9 cellular contexts compared by ENCODE assay signal in the genomic region with DNA sequence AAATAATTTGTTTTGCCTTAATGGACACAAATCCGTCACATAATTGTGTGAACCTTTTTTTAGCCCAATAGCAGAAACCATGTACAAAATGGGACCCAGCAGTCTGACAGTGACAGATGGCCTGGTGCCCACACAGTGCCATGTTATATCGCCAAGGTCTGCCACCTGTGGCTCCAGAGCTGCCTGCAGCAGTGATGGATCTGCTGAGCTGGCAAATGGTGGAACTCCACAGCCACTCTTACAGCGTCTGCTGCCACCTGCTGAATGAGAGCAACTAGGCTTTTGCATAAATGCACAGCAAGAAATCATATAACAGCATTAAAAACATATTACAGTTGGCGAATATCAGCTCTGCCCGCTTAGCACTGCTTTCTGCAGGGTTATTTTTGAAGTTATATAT. TPM values are rescaled to one million over a fixed set of nuclear protein-coding genes. Genes with fewer than 3 reads are reported as not detected.
DNase-seq lines count a peak whose midpoint lies in the region; ATAC-seq, FAIRE-seq and TF ChIP-seq lines count a peak whose summit lies in the region.
"Had no signal": no experiment of that assay in that cellular context is flagged by ENCODE, and none has a peak within 500 bp of the region (broad histone marks: within the 10 kb centered on the region; RNA-seq: fewer than 3 reads in every experiment).

No MANE protein-coding gene starts in this region.

- no peaks in the 10 kb centered on the region for H3K27me3 ChIP-seq in BJ (ENCODE audit: control insufficient read depth, insufficient read depth, low read length)
- no peaks in the 10 kb centered on the region for H3K27me3 ChIP-seq in HCT116 (ENCODE audit: insufficient read depth, low read length)
- no peaks in the 10 kb centered on the region for H3K27me3 ChIP-seq in H1 (replicated peaks in 1 of 4; ENCODE audit: control insufficient read depth in 3 of 4, extremely low read depth in 1 of 4, insufficient read depth in 3 of 4, low read length in 3 of 4)
- H3K27me3 ChIP-seq in pancreas, result no peaks in the 10 kb centered on the region

- H2BK12ac ChIP-seq in H1 (ENCODE audit: low read depth, low read length), result no peak overlapping the region

- DNase-seq in BJ (ENCODE audit: low read depth), result no peak
- peak; percentile 55 for DNase-seq in HCT116 (ENCODE audit: low read depth, low spot score)
- peak; percentile 50 for DNase-seq in OCI-M1 (lab: John Stamatoyannopoulos, UW)
- DNase-seq in H1 (ENCODE audit: low read depth in 1 of 2, low spot score in 2 of 2), result no peak
- DNase-seq in pancreas, result peak; percentile 65 to 80 (median 74)
- DNase-seq in NCI-H187 (lab: John Stamatoyannopoulos, UW), result no peak

- 84% methylated on average over 5 of the region's 5 CpGs; no CpG with 5 or more reads in 1 of the 2 experiments for WGBS in H1 (ENCODE audit: extremely low coverage in 1 of 2, insufficient coverage in 1 of 2, insufficient read length in 1 of 2, insufficient replicate concordance in 2 of 2, low coverage in 1 of 2, low lambda C conversion rate in 2 of 2, missing lambda C conversion rate in 1 of 2), 2 experiments
- WGBS in pancreas, 2 donors, result 45 to 46% methylated on average over 5 of the region's 5 CpGs

- no peak overlapping the region for H2BK15ac ChIP-seq in H1 (ENCODE audit: low read length)

- intact Hi-C loops in HCT116 (cut with micrococcal nuclease), result loop anchor here (1.0 kb wide), 1 partner anchor 212 kb away; no protein-coding TSS in a partner anchor
- intact Hi-C loops in pancreas (cut with DNase I), result no loop called here

- no peak overlapping the region for H4K5ac ChIP-seq in H1 (ENCODE audit: insufficient read length, low read depth, low read length)

- TF ChIP-seq RAD21 in HCT116 (IDR thresholded peaks at IDR 0.05; ENCODE audit: low read depth) (peak; percentile 82), H1 (IDR thresholded peaks at IDR 0.05 in 1 of 2, conservative IDR thresholded peaks at IDR 0.05 in 1 of 2; ENCODE audit: low read depth in 2 of 2, low read length in 2 of 2) (peak; percentile 41 to 59)

- H2AFZ ChIP-seq in HCT116 (ENCODE audit: low read depth, low read length, poor library complexity, severe bottlenecking) (no peak overlapping the region), H1 (ENCODE audit: low read length) (no peak overlapping the region)

- H3K9me3 ChIP-seq in HCT116 (ENCODE audit: control insufficient read depth in 1 of 2, insufficient read depth in 1 of 2, low read depth in 1 of 2, low read length in 2 of 2) (no peaks in the 10 kb centered on the region), H1 (ENCODE audit: insufficient read depth in 2 of 2, low read depth in 1 of 2, low read length in 1 of 2) (no peaks in the 10 kb centered on the region), pancreas (no peaks in the 10 kb centered on the region)

- no peak overlapping the region for H3K23ac ChIP-seq in H1 (ENCODE audit: insufficient read length)

- no peak overlapping the region for H3K4me3 ChIP-seq in BJ (ENCODE audit: low read depth, low read length)
- H3K4me3 ChIP-seq in HCT116 (replicated peaks in 1 of 2; ENCODE audit: low read depth in 1 of 2, low read length in 2 of 2), result no peak overlapping the region
- H3K4me3 ChIP-seq in H1 (ENCODE audit: extremely low read depth in 1 of 4, insufficient read depth in 2 of 4, low read depth in 3 of 4, low read length in 4 of 4), result no peak overlapping the region
- H3K4me3 ChIP-seq in pancreas, result no peak overlapping the region

- H3K79me1 ChIP-seq in H1 (ENCODE audit: low read depth, low read length), result peaks cover 13% of the 10 kb centered on the region

- H2BK5ac ChIP-seq in H1 (ENCODE audit: low read depth, low read length), result no peak overlapping the region

- CTCF ChIA-PET in BJ (lab: Yijun Ruan, JAX) (interaction anchor here (0.6 to 8.7 kb wide), 11 partner anchors 10 to 185 kb away, joined by 3 to 135 read pairs (median 4); no protein-coding TSS in a partner anchor), HCT116 (lab: Charles Lee) (interaction anchor here (0.6 to 2.1 kb wide), 8 partner anchors 9 to 846 kb away, joined by 3 to 8 read pairs (median 4); no protein-coding TSS in a partner anchor), H1 (lab: Charles Lee; ENCODE audit: partially characterized antibody) (interaction anchor here (0.6 to 3.0 kb wide), 10 partner anchors 11 to 188 kb away, joined by 3 to 13 read pairs (median 4); no protein-coding TSS in a partner anchor)

- H4K8ac ChIP-seq in H1 (ENCODE audit: extremely low read depth, insufficient read depth, low read length), result no peak overlapping the region

- H4K20me1 ChIP-seq in HCT116 (ENCODE audit: insufficient read depth) (no peaks in the 10 kb centered on the region), H1 (replicated peaks in 1 of 2; ENCODE audit: control insufficient read depth in 1 of 2, insufficient read depth in 2 of 2, low read length in 2 of 2) (peaks cover 5 to 15% of the 10 kb centered on the region in 2 experiments)

- H3K14ac ChIP-seq in H1 (ENCODE audit: insufficient read length), result no peak overlapping the region

- no peak for TF ChIP-seq POLR2A in HCT116 (IDR thresholded peaks at IDR 0.05; ENCODE audit: borderline replicate concordance, extremely low read depth, insufficient read depth, insufficient read length)
- no peak for TF ChIP-seq POLR2A in H1 (IDR thresholded peaks at IDR 0.05; ENCODE audit: control extremely low read depth in 1 of 2, low read depth in 2 of 2, low read length in 2 of 2)

- no peak overlapping the region for H3K18ac ChIP-seq in H1 (ENCODE audit: extremely low read depth, low read length)

- RAD21 ChIA-PET in HCT116 (lab: Charles Lee; ENCODE audit: low non-redundant PET in 1 of 2, low total read pairs in 2 of 2, uncharacterized antibody in 2 of 2, unreplicated experiment in 2 of 2), result interaction anchor here (0.6 to 1.1 kb wide), 2 partner anchors 83 to 87 kb away, joined by 5 to 7 read pairs; no protein-coding TSS in a partner anchor

- ATAC-seq in HCT116 (peak; percentile 88), pancreas (peak; percentile 93 to 99 (median 97)), GM21619 (IDR thresholded peaks at IDR 0.05; ENCODE audit: unreplicated experiment) (no peak), GM21423 (IDR thresholded peaks at IDR 0.05; ENCODE audit: unreplicated experiment) (no peak)

- no peak overlapping the region for H3K56ac ChIP-seq in H1 (replicated peaks; ENCODE audit: insufficient read length, low read depth, low read length)

- H3K4me2 ChIP-seq in HCT116 (ENCODE audit: low read length) (no peak overlapping the region), H1 (ENCODE audit: insufficient read depth in 1 of 2, low read depth in 2 of 2, low read length in 2 of 2) (no peak overlapping the region)

- H3K4ac ChIP-seq in H1 (replicated peaks; ENCODE audit: insufficient read length, low read depth, low read length), result no peak overlapping the region

- no peak overlapping the region for H2BK120ac ChIP-seq in H1 (replicated peaks; ENCODE audit: low read depth, low read length)

- no peak overlapping the region for H2BK20ac ChIP-seq in H1 (ENCODE audit: low read length)

- TF ChIP-seq CTCF in BJ (IDR thresholded peaks at IDR 0.05; ENCODE audit: insufficient read depth, low read depth, low read length) (peak; percentile 58), HCT116 (IDR thresholded peaks at IDR 0.05 in 2 of 3, conservative IDR thresholded peaks at IDR 0.05 in 1 of 3; ENCODE audit: borderline replicate concordance in 1 of 3, insufficient read depth in 1 of 3, low read depth in 2 of 3, low read length in 2 of 3) (peak; percentile 59 to 65 (median 62); a peak in 5 of 6 replicates), H1 (IDR thresholded peaks at IDR 0.05; ENCODE audit: control extremely low read depth in 1 of 3, insufficient read depth in 1 of 3, low read depth in 1 of 3, low read length in 3 of 3) (peak; percentile 12 to 32 (median 29); a peak in 3 of 4 replicates), pancreas (IDR thresholded peaks at IDR 0.05) (peak in 3 of 4 donors; percentile 19 to 49 (median 44))

- FAIRE-seq in H1 (lab: Jason Lieb, UNC) (no peak), pancreas (lab: Jason Lieb, UNC) (no peak)
- FAIRE-seq: frontal cortex had no signal

- H3K23me2 ChIP-seq in H1 (ENCODE audit: low read depth, low read length), result no peaks in the 10 kb centered on the region

- H4K91ac ChIP-seq in H1 (replicated peaks; ENCODE audit: insufficient read length, low read length), result no peak overlapping the region

- BruUV-seq in HCT116 (replicated peaks; lab: Mats Ljungman, UMichigan), result no TSS peak

- H3K4me1 ChIP-seq in HCT116 (ENCODE audit: control insufficient read depth in 1 of 2, insufficient read depth in 2 of 2, low read length in 2 of 2) (no peaks in the 10 kb centered on the region), H1 (replicated peaks in 1 of 4; ENCODE audit: control insufficient read depth in 3 of 4, insufficient read depth in 4 of 4, low read length in 3 of 4) (peaks cover 8 to 25% (median 21%) of the 10 kb centered on the region in 4 experiments), pancreas (no peaks in the 10 kb centered on the region)

- no peak for TF ChIP-seq EP300 in H1 (IDR thresholded peaks at IDR 0.05; ENCODE audit: borderline replicate concordance in 1 of 2, low read depth in 2 of 2, low read length in 2 of 2)

- no peak overlapping the region for H3K9ac ChIP-seq in HCT116 (ENCODE audit: low read length)
- no peak overlapping the region for H3K9ac ChIP-seq in H1 (replicated peaks in 1 of 4; ENCODE audit: extremely low read depth in 1 of 4, low read depth in 3 of 4, low read length in 3 of 4)

- H3K9me2 ChIP-seq in HCT116 (ENCODE audit: insufficient read depth), result no peaks in the 10 kb centered on the region

- H3K27ac ChIP-seq in HCT116 (ENCODE audit: low read depth, low read length) (no peak overlapping the region), H1 (ENCODE audit: low read depth, low read length) (no peak overlapping the region), pancreas (no peak overlapping the region)

- H2AK5ac ChIP-seq in H1 (ENCODE audit: low read depth, low read length), result no peak overlapping the region

- POLR2A ChIA-PET in BJ (lab: Charles Lee) (no interaction called here), HCT116 (lab: Charles Lee) (no interaction called here), H1 (lab: Charles Lee; ENCODE audit: partially characterized antibody) (interaction anchor here (1.1 kb wide), 1 partner anchor 11 kb away, joined by 3 read pairs; no protein-coding TSS in a partner anchor)

- H3K36me3 ChIP-seq in BJ (ENCODE audit: control insufficient read depth, insufficient read depth, low read length), result no peaks in the 10 kb centered on the region
- H3K36me3 ChIP-seq in HCT116 (ENCODE audit: control insufficient read depth in 1 of 2, insufficient read depth in 2 of 2, low read length in 2 of 2), result no peaks in the 10 kb centered on the region
- H3K36me3 ChIP-seq in H1 (ENCODE audit: control insufficient read depth in 2 of 4, insufficient read depth in 4 of 4, low read length in 3 of 4), result no peaks in the 10 kb centered on the region
- H3K36me3 ChIP-seq in pancreas, result no peaks in the 10 kb centered on the region

- H3K79me2 ChIP-seq in HCT116 (ENCODE audit: insufficient read depth, low read length) (peaks cover 63% of the 10 kb centered on the region), H1 (ENCODE audit: control insufficient read depth in 1 of 2, insufficient read depth in 2 of 2, low read length in 2 of 2) (peaks cover 0 to 58% of the 10 kb centered on the region in 2 experiments; a peak in 3 of 4 replicates)

RNA-seq across cellular contexts. Expression of a gene that starts 59.4 kb away (rescaled TPM):
- polyA plus RNA-seq in BJ (2011; rRNA removed) (51.8 and 61.2 TPM in 2 replicates), H1 (2011; rRNA removed) (147 and 162 TPM in 2 replicates), pancreas (10 to 100 TPM; 22.4 to 26.4 TPM)
- 61.7 and 67.0 TPM in 2 replicates for polyA minus RNA-seq in BJ (2011; rRNA and poly(A)+ RNA removed)
- total RNA-seq in HCT116 (2021; ENCODE audit: unreplicated experiment) (144 TPM), pancreas (10 to 100 TPM; 13.1 to 31.4 (median 19.4) TPM)
- 94.9 and 96.0 TPM in 2 replicates for polyA plus RNA-seq in HCT116 (2012)
- 180 and 201 TPM in 2 replicates for total RNA-seq in H1 (2021; fragmentation: NEBNext Ultra II Directional; extraction: Animal tissue kit (Norgen Biotek cat#: 25700))
- polyA plus RNA-seq in H1 (2011; cell fraction: cytosol; rRNA removed), result 146 TPM
- polyA plus RNA-seq in H1 (2011; cell fraction: nucleus; rRNA removed), result 188 TPM
- 183 to 206 TPM (median 196 TPM) in 4 replicates for polyA plus RNA-seq in H1 (2012, experiment 1 of 2)
- 102 TPM for polyA plus RNA-seq in H1 (2012, experiment 2 of 2)
- polyA plus RNA-seq in H1 (2013, experiment 1 of 2), result 126 TPM
- polyA plus RNA-seq in H1 (2013, experiment 2 of 2), result 119 TPM
- 215 and 217 TPM in 2 replicates for polyA minus RNA-seq in H1 (2011; rRNA and poly(A)+ RNA removed)
- 119 TPM for polyA minus RNA-seq in H1 (2011; cell fraction: cytosol; rRNA and poly(A)+ RNA removed)
- polyA minus RNA-seq in H1 (2011; cell fraction: nucleus; rRNA and poly(A)+ RNA removed), result 75.4 TPM

Comparison
In these comparisons a context has a peak if more than half of its experiments do, and no peak if none do; other contexts are left out.
1. DNase-seq: peak in HCT116 (single experiment), OCI-M1 (single experiment) and pancreas (6 of 6); none in BJ (single experiment), H1 (0 of 2) and NCI-H187 (0 of 2).
2. ATAC-seq: peak in HCT116 (single experiment) and pancreas (4 of 4); none in GM21619 (single experiment) and GM21423 (single experiment).
3. Peak in every context shown above with its lines, with median percentiles within 50 percentile points of each other: CTCF ChIP-seq.